Comparison of ENCODE assay signal across 13 cellular contexts in the genomic region with DNA sequence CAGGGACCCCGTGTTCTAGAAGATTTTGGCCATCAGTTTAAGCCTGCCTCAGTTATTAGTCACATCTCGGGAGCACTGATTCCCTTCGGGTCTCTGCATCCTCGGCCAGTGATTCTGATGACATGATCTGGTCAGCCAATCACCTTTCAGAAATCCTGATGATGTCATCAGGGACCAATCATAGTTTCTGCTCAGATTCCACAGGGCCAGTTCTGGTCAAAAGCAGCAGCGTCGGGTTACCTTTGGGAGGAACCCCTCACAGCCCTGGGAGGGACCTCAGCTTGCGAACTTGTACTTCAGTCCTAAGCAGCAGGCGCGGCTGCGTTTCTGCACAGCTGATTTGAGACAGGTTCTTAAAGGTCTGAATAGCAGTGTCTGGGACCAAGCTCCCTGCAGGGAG. TPM values are rescaled to one million over a fixed set of nuclear protein-coding genes. Genes with fewer than 3 reads are reported as not detected.
DNase-seq lines count a peak whose midpoint lies in the region; ATAC-seq and TF ChIP-seq lines count a peak whose summit lies in the region.
"Had no signal": no experiment of that assay in that cellular context is flagged by ENCODE, and none has a peak within 500 bp of the region (broad histone marks: within the 10 kb centered on the region; RNA-seq: fewer than 3 reads in every experiment).

No MANE protein-coding gene starts in this region.

- H3K36me3 ChIP-seq in tibial artery, result peaks cover 0 to 67% (median 19%) of the 10 kb centered on the region in 3 donors

- H3K27ac Mint-ChIP-seq in activated T-cell treated with anti-CD3 and anti-CD28 coated beads, Interleukin-2, amount 50 U/mL, for 24 hours, result peak overlapping the region; percentile 37
- H3K27ac Mint-ChIP-seq in immature natural killer cell, result no peak overlapping the region
- H3K27ac Mint-ChIP-seq: stimulated activated memory B cell treated with anti-CD40 and anti-IgM and Interleukin-4, amounts not matched to agents 10 μg/mL and 1 μg/mL and 100 μg/mL, for 72 hours had no signal

- no peak for ATAC-seq in activated T-cell treated with anti-CD3 and anti-CD28 coated beads, Interleukin-2, amount 50 U/mL, for 4 hours
- ATAC-seq in GM18519 (IDR thresholded peaks at IDR 0.05; ENCODE audit: low FRiP score, unreplicated experiment) (no peak), HG03354 (IDR thresholded peaks at IDR 0.05; ENCODE audit: poor library complexity, severe bottlenecking, unreplicated experiment) (no peak)
- ATAC-seq: stimulated activated memory B cell treated with anti-CD40 and anti-IgM and Interleukin-4, amounts not matched to agents 10 μg/mL and 1 μg/mL and 100 μg/mL, for 72 hours had no signal

- H3K9me3 ChIP-seq in tibial artery, result no peaks in the 10 kb centered on the region
- H3K9me3 ChIP-seq: A549, adrenal gland had no signal

- H3K27me3 ChIP-seq in tibial artery, result no peaks in the 10 kb centered on the region
- H3K27me3 ChIP-seq: adrenal gland had no signal

- peaks cover 64% of the 10 kb centered on the region for H3K36me3 Mint-ChIP-seq in activated T-cell treated with anti-CD3 and anti-CD28 coated beads, Interleukin-2, amount 50 U/mL, for 24 hours (ENCODE audit: low read depth)
- H3K36me3 Mint-ChIP-seq in activated T-cell treated with anti-CD3 and anti-CD28 coated beads, Interleukin-2, amount 50 U/mL, for 4 hours (ENCODE audit: insufficient read depth), result peaks cover 20% of the 10 kb centered on the region
- peaks cover 3 to 22% (median 10%) of the 10 kb centered on the region in 3 donors for H3K36me3 Mint-ChIP-seq in immature natural killer cell

- peak overlapping the region in 1 of 2 donors; percentile 22 for H3K4me3 ChIP-seq in tibial artery
- H3K4me3 ChIP-seq: A549, adrenal gland, smooth muscle cell had no signal

- H3K27ac ChIP-seq in tibial artery, result peak overlapping the region; percentile 37 to 42
- H3K27ac ChIP-seq: A549, adrenal gland had no signal

- H3K4me3 Mint-ChIP-seq in activated T-cell treated with anti-CD3 and anti-CD28 coated beads, Interleukin-2, amount 50 U/mL, for 24 hours, result no peak overlapping the region
- no peak overlapping the region for H3K4me3 Mint-ChIP-seq in activated T-cell treated with anti-CD3 and anti-CD28 coated beads, Interleukin-2, amount 50 U/mL, for 4 hours
- H3K4me3 Mint-ChIP-seq in immature natural killer cell, result no peak overlapping the region
- H3K4me3 Mint-ChIP-seq: stimulated activated memory B cell treated with anti-CD40 and anti-IgM and Interleukin-4, amounts not matched to agents 10 μg/mL and 1 μg/mL and 100 μg/mL, for 72 hours had no signal

- no peak for TF ChIP-seq CTCF in tibial artery (IDR thresholded peaks at IDR 0.05)

- H3K4me1 ChIP-seq in tibial artery, result peaks cover 0 to 4% (median 0%) of the 10 kb centered on the region in 4 donors
- H3K4me1 ChIP-seq: A549, adrenal gland had no signal

- H3K27me3 Mint-ChIP-seq in activated T-cell treated with anti-CD3 and anti-CD28 coated beads, Interleukin-2, amount 50 U/mL, for 24 hours, result no peaks in the 10 kb centered on the region
- H3K27me3 Mint-ChIP-seq in activated T-cell treated with anti-CD3 and anti-CD28 coated beads, Interleukin-2, amount 50 U/mL, for 4 hours (ENCODE audit: low read depth), result no peaks in the 10 kb centered on the region
- no peaks in the 10 kb centered on the region for H3K27me3 Mint-ChIP-seq in immature natural killer cell (ENCODE audit: low read depth in 3 of 3)
- H3K27me3 Mint-ChIP-seq: stimulated activated memory B cell treated with anti-CD40 and anti-IgM and Interleukin-4, amounts not matched to agents 10 μg/mL and 1 μg/mL and 100 μg/mL, for 72 hours had no signal

- DNase-seq in activated T-cell treated with anti-CD3 and anti-CD28 coated beads, Interleukin-2, amount 50 U/mL, for 24 hours, result no peak
- no peak for DNase-seq in activated T-cell treated with anti-CD3 and anti-CD28 coated beads, Interleukin-2, amount 50 U/mL, for 4 hours
- DNase-seq in dermis blood vessel endothelial cell (peak; percentile 40), kidney tubule cell (ENCODE audit: low spot score) (peak; percentile 51), tibial artery (no peak), immature natural killer cell (no peak)
- DNase-seq: activated CD4-positive, alpha-beta T cell treated with anti-CD3 and anti-CD28 coated beads for 4 hours; adrenal gland had no signal

- peaks cover 3% of the 10 kb centered on the region for H3K4me1 Mint-ChIP-seq in activated T-cell treated with anti-CD3 and anti-CD28 coated beads, Interleukin-2, amount 50 U/mL, for 24 hours (ENCODE audit: low read depth)
- H3K4me1 Mint-ChIP-seq in activated T-cell treated with anti-CD3 and anti-CD28 coated beads, Interleukin-2, amount 50 U/mL, for 4 hours (ENCODE audit: low read depth), result peaks cover 1% of the 10 kb centered on the region
- H3K4me1 Mint-ChIP-seq in immature natural killer cell, result no peaks in the 10 kb centered on the region
- H3K4me1 Mint-ChIP-seq: stimulated activated memory B cell treated with anti-CD40 and anti-IgM and Interleukin-4, amounts not matched to agents 10 μg/mL and 1 μg/mL and 100 μg/mL, for 72 hours had no signal

- no peaks in the 10 kb centered on the region for H3K9me3 Mint-ChIP-seq in activated T-cell treated with anti-CD3 and anti-CD28 coated beads, Interleukin-2, amount 50 U/mL, for 24 hours
- no peaks in the 10 kb centered on the region for H3K9me3 Mint-ChIP-seq in activated T-cell treated with anti-CD3 and anti-CD28 coated beads, Interleukin-2, amount 50 U/mL, for 4 hours
- H3K9me3 Mint-ChIP-seq in immature natural killer cell, result no peaks in the 10 kb centered on the region
- H3K9me3 Mint-ChIP-seq: stimulated activated memory B cell treated with anti-CD40 and anti-IgM and Interleukin-4, amounts not matched to agents 10 μg/mL and 1 μg/mL and 100 μg/mL, for 72 hours had no signal

- intact Hi-C loops in tibial artery (cut with DNase I; ENCODE audit: low total_unique reads), result no loop called here

RNA-seq across cellular contexts. Expression of a gene that starts 13.9 kb away (rescaled TPM):
- total RNA-seq in activated T-cell treated with anti-CD3 and anti-CD28 coated beads, Interleukin-2, amount 50 U/mL, for 4 hours, result 10 to 100 TPM in 1 of 3 donors, 1 to 10 TPM in 2; 8.8 to 10.7 (median 8.9) TPM
- 3.7 and 4.7 TPM in 2 replicates for total RNA-seq in dermis blood vessel endothelial cell
- polyA plus RNA-seq in immature natural killer cell, result 1 to 10 TPM; 4.3 to 6.2 (median 5.1) TPM

RNA-seq across cellular contexts. Expression of a gene that starts 51.3 kb away (rescaled TPM):
- 100 to 1,000 TPM; 109 to 111 (median 111) TPM for total RNA-seq in activated T-cell treated with anti-CD3 and anti-CD28 coated beads, Interleukin-2, amount 50 U/mL, for 4 hours
- 43.0 and 77.3 TPM in 2 replicates for total RNA-seq in dermis blood vessel endothelial cell
- polyA plus RNA-seq in immature natural killer cell, result 100 to 1,000 TPM; 133 to 162 (median 148) TPM

Comparison
In these comparisons a context has a peak if more than half of its experiments do, and no peak if none do; other contexts are left out.
1. DNase-seq: peak in dermis blood vessel endothelial cell (single experiment) and kidney tubule cell (single experiment); none in activated T-cell treated with anti-CD3 and anti-CD28 coated beads, Interleukin-2, amount 50 U/mL, for 24 hours (single experiment), activated T-cell treated with anti-CD3 and anti-CD28 coated beads, Interleukin-2, amount 50 U/mL, for 4 hours (single experiment), tibial artery (0 of 2) and immature natural killer cell (0 of 3).